In the genomic region with DNA sequence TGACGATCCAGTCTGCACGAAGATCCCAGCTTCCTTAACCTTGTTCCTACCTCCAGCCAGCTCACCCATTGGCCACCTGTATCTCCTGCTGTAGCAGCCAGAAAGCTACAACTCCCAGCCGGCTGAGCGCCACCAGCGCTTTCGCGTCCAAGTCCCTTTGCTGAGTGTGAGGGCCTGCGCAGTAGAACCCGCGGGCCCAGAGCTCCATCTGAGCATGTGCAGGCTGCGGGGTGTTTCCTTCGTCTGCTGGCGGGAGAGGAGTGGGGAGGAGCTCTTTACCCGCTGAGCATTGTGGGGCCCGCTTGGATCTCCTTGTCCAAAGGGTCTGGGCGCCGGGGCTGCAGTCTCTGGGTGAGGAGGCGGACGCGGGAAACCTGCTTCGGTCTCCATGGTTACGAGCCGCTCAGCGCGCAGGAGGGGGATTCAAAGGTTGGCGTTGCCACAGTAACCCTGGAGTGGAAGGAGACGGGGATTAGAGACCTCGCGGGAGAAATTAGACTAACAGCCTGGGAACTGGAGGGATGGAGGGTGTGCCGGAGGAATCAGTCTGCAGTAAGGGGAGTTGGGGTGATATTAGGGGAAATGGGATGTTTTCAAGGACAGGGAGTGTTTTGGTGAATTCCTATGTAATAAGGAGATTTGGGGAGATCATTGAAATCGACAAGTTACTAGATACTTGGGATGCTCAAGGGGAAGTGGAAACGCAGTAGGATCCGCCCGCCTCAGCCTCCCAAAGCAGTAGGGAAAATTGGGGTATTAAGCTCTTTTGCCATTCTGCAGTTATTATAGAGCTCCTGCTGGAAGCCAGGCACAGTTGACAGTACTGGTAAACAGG, we compare ENCODE assay signal across 8 cellular contexts.
DNase-seq lines count a peak whose midpoint lies in the region; ATAC-seq, FAIRE-seq and TF ChIP-seq lines count a peak whose summit lies in the region.

No MANE protein-coding gene starts in this region.

- H3K79me2 ChIP-seq in Loucy (ENCODE audit: insufficient read depth, low read length), result peaks cover 10% of the 10 kb centered on the region; the same call in 1 of the 2 replicates

- H3K9me3 ChIP-seq in Loucy (ENCODE audit: insufficient read depth, low read depth, low read length), result no peaks in the 10 kb centered on the region

- peak overlapping the region; percentile 85 for H3K9ac ChIP-seq in Loucy (ENCODE audit: low read depth, low read length, poor library complexity, severe bottlenecking)

- H3K9me3 Mint-ChIP-seq in nephron progenitor cell, result peaks cover 3% of the 10 kb centered on the region

- CTCF ChIA-PET in RWPE1 (lab: Yijun Ruan, JAX), result interaction anchor here (0.6 kb wide), 1 partner anchor 18 kb away, joined by 3 read pairs; no protein-coding TSS in a partner anchor

- H3K27ac Mint-ChIP-seq in nephron progenitor cell, result no peak overlapping the region

- no peaks in the 10 kb centered on the region for H3K27me3 ChIP-seq in Loucy (ENCODE audit: insufficient read depth, low read length, poor library complexity, severe bottlenecking)

- no peak overlapping the region for H3K4me3 Mint-ChIP-seq in nephron progenitor cell

- peak; percentile 60 for TF ChIP-seq POLR2A in H54 (IDR thresholded peaks at IDR 0.05; ENCODE audit: low read depth, low read length)

- H3K36me3 ChIP-seq in Loucy (ENCODE audit: insufficient read depth, low read length), result no peaks in the 10 kb centered on the region

- H3K4me1 Mint-ChIP-seq in nephron progenitor cell, result peaks cover 5% of the 10 kb centered on the region

- POLR2A ChIA-PET in RWPE1 (lab: Yijun Ruan, JAX; ENCODE audit: low non-redundant PET), result interaction anchor here (0.5 to 1.1 kb wide), 2 partner anchors 31 to 289 kb away, joined by 3 to 6 read pairs; no protein-coding TSS in a partner anchor

- H4K20me1 ChIP-seq in Loucy (ENCODE audit: insufficient read depth, low read length, poor library complexity, severe bottlenecking), result no peaks in the 10 kb centered on the region

- H2AFZ ChIP-seq in Loucy (ENCODE audit: low read length), result peak overlapping the region; percentile 74

- H3K27me3 Mint-ChIP-seq in nephron progenitor cell (ENCODE audit: low read depth, poor library complexity), result peaks cover 8% of the 10 kb centered on the region

- TF ChIP-seq CTCF in Loucy (conservative IDR thresholded peaks at IDR 0.05; ENCODE audit: low read length), result no peak
- TF ChIP-seq CTCF in RWPE1 (conservative IDR thresholded peaks at IDR 0.05; ENCODE audit: low read depth), result no peak
- TF ChIP-seq CTCF in nephron progenitor cell (IDR thresholded peaks at IDR 0.05), result no peak

- H3K4me2 ChIP-seq in Loucy (ENCODE audit: low read depth, low read length, poor library complexity, severe bottlenecking), result peak overlapping the region; percentile 85

- no peaks in the 10 kb centered on the region for H3F3A ChIP-seq in Loucy (ENCODE audit: low read depth)

- H3K36me3 Mint-ChIP-seq in nephron progenitor cell (ENCODE audit: low read depth), result peaks cover 4% of the 10 kb centered on the region

- peaks cover 11% of the 10 kb centered on the region for H3K4me1 ChIP-seq in Loucy (ENCODE audit: insufficient read depth, low read length, poor library complexity, severe bottlenecking)

- DNase-seq in EL (peak; percentile 97), H54 (ENCODE audit: insufficient read length, low spot score) (peak; percentile 74), RWPE1 (ENCODE audit: low spot score) (peak; percentile 91), fibroblast of the conjunctiva (ENCODE audit: low read depth) (peak; percentile 87), nephron progenitor cell (peak; percentile 95)
- DNase-seq in activated T-helper 9 cell treated with anti-CD3 and anti-CD28 coated beads, Interleukin-2, amount 50 U/mL, for 16 hours (ENCODE audit: low read depth), result peak; percentile 86
- peak; percentile 93 for DNase-seq in stimulated activated naive CD8-positive, alpha-beta T cell treated with anti-CD3 and anti-CD28 coated beads, Interleukin-15, Interleukin-2, amounts not matched to agents 100 U/mL and 50 U/mL, for 24 hours

- H3K4me3 ChIP-seq in Loucy (ENCODE audit: low read length, poor library complexity, severe bottlenecking), result peak overlapping the region; percentile 93

- no peaks in the 10 kb centered on the region for H3K9me2 ChIP-seq in Loucy (replicated peaks; ENCODE audit: low read depth, low read length)

- peak; percentile 99 for ATAC-seq in stimulated activated naive CD8-positive, alpha-beta T cell treated with anti-CD3 and anti-CD28 coated beads, Interleukin-15, Interleukin-2, amounts not matched to agents 100 U/mL and 50 U/mL, for 24 hours

- peak overlapping the region; percentile 80 for H3K27ac ChIP-seq in RWPE1

- FAIRE-seq in H54 (lab: Jason Lieb, UNC), result peak; percentile 96

Comparison
In these comparisons a context has a peak if more than half of its experiments do, and no peak if none do; other contexts are left out.
1. Peak in every context shown above with its lines: DNase-seq, ATAC-seq, H3K4me3 ChIP-seq and H3K27ac ChIP-seq.